In the genomic region with DNA sequence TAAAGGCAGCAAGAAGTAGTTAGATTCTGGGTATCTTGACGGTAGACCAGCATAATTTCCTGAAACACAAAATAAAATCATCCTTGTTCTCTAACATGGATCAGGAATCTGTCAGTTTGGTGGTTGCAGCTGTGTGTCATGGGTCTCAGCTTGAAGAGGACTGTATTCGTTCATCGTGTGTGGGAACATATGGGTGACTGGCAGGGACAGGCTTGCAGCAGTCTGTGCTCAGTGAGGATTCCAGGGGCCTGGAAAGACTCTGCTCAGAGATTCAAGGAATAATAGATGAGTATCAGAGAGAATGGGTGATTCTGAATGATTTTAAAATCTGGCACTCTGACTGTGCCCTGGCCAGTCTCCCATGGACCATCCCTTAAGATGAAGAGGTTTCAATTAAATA, we compare ENCODE assay signal across 22 cellular contexts.
A peak's percentile ranks its signal among the peaks of the same experiment; 100 is the strongest.
DNase-seq lines count a peak whose midpoint lies in the region; ATAC-seq and TF ChIP-seq lines count a peak whose summit lies in the region.
"Had no signal": no experiment of that assay in that cellular context is flagged by ENCODE, and none has a peak within 500 bp of the region (broad histone marks: within the 10 kb centered on the region; RNA-seq: fewer than 3 reads in every experiment).

No MANE protein-coding gene starts in this region.

- in situ Hi-C loops in G401 (cut with HindIII; ENCODE audit: low sequenced_read_pairs), result no loop called here

- H3K27ac Mint-ChIP-seq in brain, result peak overlapping the region; percentile 14 to 88 (median 56)
- H3K27ac Mint-ChIP-seq in activated CD4-positive, alpha-beta T cell treated with anti-CD3 and anti-CD28 coated beads, Interleukin-2, amount 10 ng/mL, durations not matched to agents 24 days and 14 days, result no peak overlapping the region
- H3K27ac Mint-ChIP-seq: CD4-positive, alpha-beta memory T cell; GM23338; H9; HFFc6 had no signal

- no peak overlapping the region for H2AFZ ChIP-seq in neural cell (ENCODE audit: low read depth, low read length)
- H2AFZ ChIP-seq: GM23338 had no signal

- no peak overlapping the region for H3K4me3 ChIP-seq in neural cell (ENCODE audit: low read length)
- H3K4me3 ChIP-seq: A549, GM12878, GM23338 had no signal

- peaks cover 9% of the 10 kb centered on the region for H3F3A ChIP-seq in neural cell (ENCODE audit: insufficient read depth, low read length, poor library complexity, severe bottlenecking)

- H3K4me2 ChIP-seq in neural cell (ENCODE audit: low read length), result no peak overlapping the region
- H3K4me2 ChIP-seq: A549, GM23338 had no signal

- no peaks in the 10 kb centered on the region for H3K9me3 ChIP-seq in neural cell (ENCODE audit: low read length)
- H3K9me3 ChIP-seq: A549 had no signal

- no peak for TF ChIP-seq RAD21 in neural cell (conservative IDR thresholded peaks at IDR 0.05)

- peak; percentile 78 for DNase-seq in G401 (ENCODE audit: low spot score)
- no peak for DNase-seq in activated CD4-positive, alpha-beta T cell treated with anti-CD3 and anti-CD28 coated beads, Interleukin-2, amount 10 ng/mL, durations not matched to agents 24 days and 14 days
- DNase-seq in central memory CD4-positive, alpha-beta T cell, result no peak
- DNase-seq: 8988T; ACHN; AML-193; Calu3; CD4-positive, alpha-beta memory T cell; COR-L47; DMS153; DND-41; GDM1; H9; HFFc6 had no signal

- no peaks in the 10 kb centered on the region for H3K9me3 Mint-ChIP-seq in brain
- no peaks in the 10 kb centered on the region for H3K9me3 Mint-ChIP-seq in activated CD4-positive, alpha-beta T cell treated with anti-CD3 and anti-CD28 coated beads, Interleukin-2, amount 10 ng/mL, durations not matched to agents 24 days and 14 days
- H3K9me3 Mint-ChIP-seq: GM23338, H9 had no signal

- H3K4me1 Mint-ChIP-seq in brain, result peaks cover 45% of the 10 kb centered on the region
- no peaks in the 10 kb centered on the region for H3K4me1 Mint-ChIP-seq in activated CD4-positive, alpha-beta T cell treated with anti-CD3 and anti-CD28 coated beads, Interleukin-2, amount 10 ng/mL, durations not matched to agents 24 days and 14 days
- H3K4me1 Mint-ChIP-seq: CD4-positive, alpha-beta memory T cell; GM23338; H9 had no signal

- H3K9ac ChIP-seq in neural cell (ENCODE audit: low read length), result no peak overlapping the region

- intact Hi-C loops in activated CD4-positive, alpha-beta T cell treated with anti-CD3 and anti-CD28 coated beads, Interleukin-2, amount 10 ng/mL, durations not matched to agents 24 days and 14 days (cut with micrococcal nuclease), result no loop called here

- no peaks in the 10 kb centered on the region for H3K27me3 ChIP-seq in neural cell (ENCODE audit: insufficient read depth, low read depth, low read length)

- TF ChIP-seq CTCF in brain (conservative IDR thresholded peaks at IDR 0.05) (no peak), neural cell (IDR thresholded peaks at IDR 0.05; ENCODE audit: poor library complexity, severe bottlenecking) (no peak)

- H3K36me3 Mint-ChIP-seq in brain, result peaks cover 13% of the 10 kb centered on the region
- H3K36me3 Mint-ChIP-seq in activated CD4-positive, alpha-beta T cell treated with anti-CD3 and anti-CD28 coated beads, Interleukin-2, amount 10 ng/mL, durations not matched to agents 24 days and 14 days (ENCODE audit: low read depth), result no peaks in the 10 kb centered on the region
- H3K36me3 Mint-ChIP-seq: CD4-positive, alpha-beta memory T cell had no signal

- no peak for ATAC-seq in GM21381 (IDR thresholded peaks at IDR 0.05; ENCODE audit: unreplicated experiment)
- no peak for ATAC-seq in HG02870 (IDR thresholded peaks at IDR 0.05; ENCODE audit: unreplicated experiment)
- ATAC-seq: A549, GM12878, GM23338, HCT116 had no signal

- H3K4me3 Mint-ChIP-seq in brain, result no peak overlapping the region
- H3K4me3 Mint-ChIP-seq in activated CD4-positive, alpha-beta T cell treated with anti-CD3 and anti-CD28 coated beads, Interleukin-2, amount 10 ng/mL, durations not matched to agents 24 days and 14 days, result no peak overlapping the region
- H3K4me3 Mint-ChIP-seq: CD4-positive, alpha-beta memory T cell; GM23338; H9; HFFc6 had no signal

- H3K27ac ChIP-seq in neural cell (ENCODE audit: low read length), result peak overlapping the region; percentile 92
- H3K27ac ChIP-seq: A549 had no signal

- no peaks in the 10 kb centered on the region for H4K20me1 ChIP-seq in neural cell (ENCODE audit: insufficient read depth)

- H3K27me3 Mint-ChIP-seq in brain, result no peaks in the 10 kb centered on the region
- H3K27me3 Mint-ChIP-seq in activated CD4-positive, alpha-beta T cell treated with anti-CD3 and anti-CD28 coated beads, Interleukin-2, amount 10 ng/mL, durations not matched to agents 24 days and 14 days, result no peaks in the 10 kb centered on the region
- H3K27me3 Mint-ChIP-seq: CD4-positive, alpha-beta memory T cell had no signal

- H3K9me2 ChIP-seq in neural cell (ENCODE audit: insufficient read depth, low read length), result no peaks in the 10 kb centered on the region

- no peaks in the 10 kb centered on the region for H3K36me3 ChIP-seq in neural cell (ENCODE audit: insufficient read depth, low read length)

- no peaks in the 10 kb centered on the region for H3K79me2 ChIP-seq in neural cell (replicated peaks; ENCODE audit: insufficient read depth, low read length)

- no peak for TF ChIP-seq EP300 in neural cell (conservative IDR thresholded peaks at IDR 0.05; ENCODE audit: poor library complexity, severe bottlenecking)

TF ChIP-seq in neural cell, 6 proteins besides CTCF, POLR2A, EP300 and RAD21:
- TF ChIP-seq MXI1 (conservative IDR thresholded peaks at IDR 0.05; ENCODE audit: poor library complexity, severe bottlenecking) (no peak), EZH2 (IDR thresholded peaks at IDR 0.05; ENCODE audit: borderline replicate concordance, insufficient read depth, low read length, poor library complexity, severe bottlenecking) (no peak), TAF1 (IDR thresholded peaks at IDR 0.05; ENCODE audit: low read depth) (no peak), SMC3 (conservative IDR thresholded peaks at IDR 0.05; ENCODE audit: poor library complexity) (no peak), POLR2AphosphoS5 (IDR thresholded peaks at IDR 0.05) (no peak)
- TF ChIP-seq, protein P1, sequence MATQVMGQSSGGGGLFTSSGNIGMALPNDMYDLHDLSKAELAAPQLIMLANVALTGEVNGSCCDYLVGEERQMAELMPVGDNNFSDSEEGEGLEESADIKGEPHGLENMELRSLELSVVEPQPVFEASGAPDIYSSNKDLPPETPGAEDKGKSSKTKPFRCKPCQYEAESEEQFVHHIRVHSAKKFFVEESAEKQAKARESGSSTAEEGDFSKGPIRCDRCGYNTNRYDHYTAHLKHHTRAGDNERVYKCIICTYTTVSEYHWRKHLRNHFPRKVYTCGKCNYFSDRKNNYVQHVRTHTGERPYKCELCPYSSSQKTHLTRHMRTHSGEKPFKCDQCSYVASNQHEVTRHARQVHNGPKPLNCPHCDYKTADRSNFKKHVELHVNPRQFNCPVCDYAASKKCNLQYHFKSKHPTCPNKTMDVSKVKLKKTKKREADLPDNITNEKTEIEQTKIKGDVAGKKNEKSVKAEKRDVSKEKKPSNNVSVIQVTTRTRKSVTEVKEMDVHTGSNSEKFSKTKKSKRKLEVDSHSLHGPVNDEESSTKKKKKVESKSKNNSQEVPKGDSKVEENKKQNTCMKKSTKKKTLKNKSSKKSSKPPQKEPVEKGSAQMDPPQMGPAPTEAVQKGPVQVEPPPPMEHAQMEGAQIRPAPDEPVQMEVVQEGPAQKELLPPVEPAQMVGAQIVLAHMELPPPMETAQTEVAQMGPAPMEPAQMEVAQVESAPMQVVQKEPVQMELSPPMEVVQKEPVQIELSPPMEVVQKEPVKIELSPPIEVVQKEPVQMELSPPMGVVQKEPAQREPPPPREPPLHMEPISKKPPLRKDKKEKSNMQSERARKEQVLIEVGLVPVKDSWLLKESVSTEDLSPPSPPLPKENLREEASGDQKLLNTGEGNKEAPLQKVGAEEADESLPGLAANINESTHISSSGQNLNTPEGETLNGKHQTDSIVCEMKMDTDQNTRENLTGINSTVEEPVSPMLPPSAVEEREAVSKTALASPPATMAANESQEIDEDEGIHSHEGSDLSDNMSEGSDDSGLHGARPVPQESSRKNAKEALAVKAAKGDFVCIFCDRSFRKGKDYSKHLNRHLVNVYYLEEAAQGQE (IDR thresholded peaks at IDR 0.05; ENCODE audit: borderline replicate concordance), result no peak
